In the genomic region with DNA sequence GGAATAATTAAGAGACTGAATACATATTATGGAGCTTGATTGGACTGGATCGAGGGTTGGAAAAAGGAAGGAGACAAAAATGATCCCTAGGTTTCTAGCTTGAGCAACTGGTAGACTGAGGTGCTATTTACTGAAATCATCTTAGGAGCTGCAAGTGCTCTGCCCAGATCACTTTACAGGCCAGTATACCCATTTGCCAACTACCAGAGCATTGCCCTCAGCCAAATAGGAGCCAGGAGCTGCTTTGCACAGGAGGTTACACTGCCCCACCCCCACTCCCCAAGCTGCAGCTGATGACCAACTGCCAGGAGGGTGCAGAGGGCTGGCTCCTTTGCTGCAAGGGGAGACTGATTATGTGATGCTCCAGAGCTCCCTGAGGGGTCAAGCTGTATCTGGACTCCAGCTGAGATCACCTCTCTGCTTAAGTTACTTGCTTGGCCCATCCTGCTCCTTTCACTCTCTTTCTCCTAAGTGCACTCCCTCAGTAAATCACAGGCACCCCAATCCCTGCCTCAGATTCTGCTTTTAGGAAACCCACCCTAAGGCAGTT, we compare ENCODE assay signal across 1 cellular context.
TF ChIP-seq lines count a peak whose summit lies in the region.

No MANE protein-coding gene starts in this region.

TF ChIP-seq in SK-N-SH treated with all-trans-retinoic acid at 6 μM for 48 hours, 23 proteins besides CTCF, POLR2A, EP300 and RAD21 (continued from another document):
- TF ChIP-seq TSHZ2 (CRISPR knock-in tag; IDR thresholded peaks at IDR 0.05) (no peak), POU6F1 (CRISPR knock-in tag; IDR thresholded peaks at IDR 0.05; ENCODE audit: borderline replicate concordance, low read depth) (no peak)
